In the genomic region with DNA sequence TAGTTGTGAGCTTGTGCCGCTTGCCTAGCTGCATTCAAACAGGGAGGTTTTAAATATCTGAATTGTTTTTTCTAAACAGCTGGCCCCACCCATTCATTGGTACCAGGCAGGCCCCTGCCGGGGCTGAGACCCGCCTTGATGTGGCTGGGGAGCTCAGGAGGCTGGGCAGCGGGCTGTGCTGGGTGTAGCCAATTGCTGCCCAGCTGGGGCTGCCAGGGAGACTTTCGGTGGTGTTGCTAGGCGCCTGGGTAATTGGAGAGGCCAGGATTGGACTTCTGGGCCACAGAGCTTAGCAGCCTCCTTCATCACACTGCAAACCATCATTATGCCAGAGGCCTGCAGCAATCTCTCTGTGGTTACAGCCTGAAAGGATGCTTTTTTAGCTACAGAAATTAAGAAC, we compare ENCODE assay signal across 1 cellular context.
TF ChIP-seq lines count a peak whose summit lies in the region.

No MANE protein-coding gene starts in this region.

TF ChIP-seq in GM23338, 12 proteins besides CTCF, POLR2A, EP300 and RAD21 (continued from another document):
- TF ChIP-seq, protein P1, sequence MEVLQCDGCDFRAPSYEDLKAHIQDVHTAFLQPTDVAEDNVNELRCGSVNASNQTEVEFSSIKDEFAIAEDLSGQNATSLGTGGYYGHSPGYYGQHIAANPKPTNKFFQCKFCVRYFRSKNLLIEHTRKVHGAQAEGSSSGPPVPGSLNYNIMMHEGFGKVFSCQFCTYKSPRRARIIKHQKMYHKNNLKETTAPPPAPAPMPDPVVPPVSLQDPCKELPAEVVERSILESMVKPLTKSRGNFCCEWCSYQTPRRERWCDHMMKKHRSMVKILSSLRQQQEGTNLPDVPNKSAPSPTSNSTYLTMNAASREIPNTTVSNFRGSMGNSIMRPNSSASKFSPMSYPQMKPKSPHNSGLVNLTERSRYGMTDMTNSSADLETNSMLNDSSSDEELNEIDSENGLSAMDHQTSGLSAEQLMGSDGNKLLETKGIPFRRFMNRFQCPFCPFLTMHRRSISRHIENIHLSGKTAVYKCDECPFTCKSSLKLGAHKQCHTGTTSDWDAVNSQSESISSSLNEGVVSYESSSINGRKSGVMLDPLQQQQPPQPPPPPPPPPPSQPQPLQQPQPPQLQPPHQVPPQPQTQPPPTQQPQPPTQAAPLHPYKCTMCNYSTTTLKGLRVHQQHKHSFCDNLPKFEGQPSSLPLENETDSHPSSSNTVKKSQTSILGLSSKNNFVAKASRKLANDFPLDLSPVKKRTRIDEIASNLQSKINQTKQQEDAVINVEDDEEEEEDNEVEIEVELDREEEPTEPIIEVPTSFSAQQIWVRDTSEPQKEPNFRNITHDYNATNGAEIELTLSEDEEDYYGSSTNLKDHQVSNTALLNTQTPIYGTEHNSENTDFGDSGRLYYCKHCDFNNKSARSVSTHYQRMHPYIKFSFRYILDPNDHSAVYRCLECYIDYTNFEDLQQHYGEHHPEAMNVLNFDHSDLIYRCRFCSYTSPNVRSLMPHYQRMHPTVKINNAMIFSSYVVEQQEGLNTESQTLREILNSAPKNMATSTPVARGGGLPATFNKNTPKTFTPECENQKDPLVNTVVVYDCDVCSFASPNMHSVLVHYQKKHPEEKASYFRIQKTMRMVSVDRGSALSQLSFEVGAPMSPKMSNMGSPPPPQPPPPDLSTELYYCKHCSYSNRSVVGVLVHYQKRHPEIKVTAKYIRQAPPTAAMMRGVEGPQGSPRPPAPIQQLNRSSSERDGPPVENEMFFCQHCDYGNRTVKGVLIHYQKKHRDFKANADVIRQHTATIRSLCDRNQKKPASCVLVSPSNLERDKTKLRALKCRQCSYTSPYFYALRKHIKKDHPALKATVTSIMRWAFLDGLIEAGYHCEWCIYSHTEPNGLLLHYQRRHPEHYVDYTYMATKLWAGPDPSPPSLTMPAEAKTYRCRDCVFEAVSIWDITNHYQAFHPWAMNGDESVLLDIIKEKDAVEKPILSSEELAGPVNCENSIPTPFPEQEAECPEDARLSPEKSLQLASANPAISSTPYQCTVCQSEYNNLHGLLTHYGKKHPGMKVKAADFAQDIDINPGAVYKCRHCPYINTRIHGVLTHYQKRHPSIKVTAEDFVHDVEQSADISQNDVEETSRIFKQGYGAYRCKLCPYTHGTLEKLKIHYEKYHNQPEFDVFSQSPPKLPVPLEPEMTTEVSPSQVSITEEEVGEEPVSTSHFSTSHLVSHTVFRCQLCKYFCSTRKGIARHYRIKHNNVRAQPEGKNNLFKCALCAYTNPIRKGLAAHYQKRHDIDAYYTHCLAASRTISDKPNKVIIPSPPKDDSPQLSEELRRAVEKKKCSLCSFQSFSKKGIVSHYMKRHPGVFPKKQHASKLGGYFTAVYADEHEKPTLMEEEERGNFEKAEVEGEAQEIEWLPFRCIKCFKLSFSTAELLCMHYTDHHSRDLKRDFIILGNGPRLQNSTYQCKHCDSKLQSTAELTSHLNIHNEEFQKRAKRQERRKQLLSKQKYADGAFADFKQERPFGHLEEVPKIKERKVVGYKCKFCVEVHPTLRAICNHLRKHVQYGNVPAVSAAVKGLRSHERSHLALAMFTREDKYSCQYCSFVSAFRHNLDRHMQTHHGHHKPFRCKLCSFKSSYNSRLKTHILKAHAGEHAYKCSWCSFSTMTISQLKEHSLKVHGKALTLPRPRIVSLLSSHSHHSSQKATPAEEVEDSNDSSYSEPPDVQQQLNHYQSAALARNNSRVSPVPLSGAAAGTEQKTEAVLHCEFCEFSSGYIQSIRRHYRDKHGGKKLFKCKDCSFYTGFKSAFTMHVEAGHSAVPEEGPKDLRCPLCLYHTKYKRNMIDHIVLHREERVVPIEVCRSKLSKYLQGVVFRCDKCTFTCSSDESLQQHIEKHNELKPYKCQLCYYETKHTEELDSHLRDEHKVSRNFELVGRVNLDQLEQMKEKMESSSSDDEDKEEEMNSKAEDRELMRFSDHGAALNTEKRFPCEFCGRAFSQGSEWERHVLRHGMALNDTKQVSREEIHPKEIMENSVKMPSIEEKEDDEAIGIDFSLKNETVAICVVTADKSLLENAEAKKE (CRISPR knock-in tag; IDR thresholded peaks at IDR 0.05), result no peak
